ENCODE assay signal across 14 cellular contexts in the genomic region with DNA sequence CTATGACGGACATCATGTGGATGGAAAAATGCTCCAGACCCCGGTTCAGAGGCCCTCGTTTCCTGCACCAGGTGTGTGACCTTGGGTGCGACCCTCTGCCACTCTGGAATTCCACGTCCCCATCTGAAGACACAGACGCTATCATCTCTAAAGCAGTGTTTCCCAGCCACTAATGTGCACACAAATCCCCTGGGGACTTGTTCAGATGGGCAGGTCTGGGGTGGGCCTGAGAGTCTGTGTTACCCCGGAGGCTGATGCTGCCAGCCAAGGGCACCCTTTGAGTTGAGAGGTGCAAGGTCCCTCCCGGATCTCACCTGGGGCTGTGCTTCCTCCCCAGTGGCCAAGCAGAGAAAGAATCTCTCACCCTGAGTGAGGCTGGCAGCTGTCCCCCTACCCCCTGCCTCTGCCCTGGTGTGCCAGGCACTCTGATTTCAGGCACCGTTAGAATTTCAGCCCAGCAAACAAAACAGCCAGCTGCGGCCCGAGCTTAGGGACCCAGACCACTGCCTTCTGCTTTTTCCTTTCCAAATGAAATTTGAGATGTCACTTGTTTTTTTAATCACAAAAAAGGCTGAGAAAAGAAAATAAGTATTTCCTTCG.
DNase-seq lines count a peak whose midpoint lies in the region; ATAC-seq and TF ChIP-seq lines count a peak whose summit lies in the region.
"Had no signal": no experiment of that assay in that cellular context is flagged by ENCODE, and none has a peak within 500 bp of the region (broad histone marks: within the 10 kb centered on the region; RNA-seq: fewer than 3 reads in every experiment).

No MANE protein-coding gene starts in this region.

- peaks cover 44 to 56% of the 10 kb centered on the region in 2 donors for H3K4me1 Mint-ChIP-seq in immature natural killer cell
- peaks cover 11% of the 10 kb centered on the region for H3K4me1 Mint-ChIP-seq in activated CD4-positive, alpha-beta memory T cell treated with anti-CD3 and anti-CD28 coated beads, Interleukin-2, amount 10 ng/mL, durations not matched to agents 7 days and 5 days

- no peaks in the 10 kb centered on the region for H3K36me3 ChIP-seq in OCI-LY1 (ENCODE audit: insufficient read depth, low read length)
- no peaks in the 10 kb centered on the region for H3K36me3 ChIP-seq in ascending aorta
- H3K36me3 ChIP-seq: BE2C, spleen had no signal

- no peaks in the 10 kb centered on the region for H3K9me2 ChIP-seq in OCI-LY1 (ENCODE audit: low read depth, low read length)

- no peak overlapping the region for H2AFZ ChIP-seq in OCI-LY1 (ENCODE audit: low read length)

- TF ChIP-seq CTCF in OCI-LY1 (IDR thresholded peaks at IDR 0.05; ENCODE audit: low read length) (no peak), ascending aorta (IDR thresholded peaks at IDR 0.05) (no peak)

- ATAC-seq in Right ventricle myocardium inferior = peak; percentile 10
- no peak for ATAC-seq in left cardiac atrium
- ATAC-seq in GM21526 (IDR thresholded peaks at IDR 0.05; ENCODE audit: low FRiP score, unreplicated experiment) = no peak

- no peaks in the 10 kb centered on the region for H3K79me2 ChIP-seq in OCI-LY1 (ENCODE audit: insufficient read depth, low read length)

- no peak overlapping the region for H3K4me3 ChIP-seq in OCI-LY1 (ENCODE audit: low read depth, low read length, poor library complexity, severe bottlenecking)
- H3K4me3 ChIP-seq in ascending aorta = peak overlapping the region in 1 of 2 donors; percentile 16

- H3K9me3 ChIP-seq in OCI-LY1 (ENCODE audit: low read length) (no peaks in the 10 kb centered on the region), ascending aorta (no peaks in the 10 kb centered on the region)
- H3K9me3 ChIP-seq: BE2C, spleen had no signal

- peak overlapping the region; percentile 75 to 88 (median 81) for H3K4me3 Mint-ChIP-seq in immature natural killer cell
- H3K4me3 Mint-ChIP-seq in activated CD4-positive, alpha-beta memory T cell treated with anti-CD3 and anti-CD28 coated beads, Interleukin-2, amount 10 ng/mL, durations not matched to agents 7 days and 5 days = no peak overlapping the region

- H4K20me1 ChIP-seq in OCI-LY1 (ENCODE audit: insufficient read depth, low read length) = no peaks in the 10 kb centered on the region

- no peak overlapping the region for H3K9ac ChIP-seq in OCI-LY1 (ENCODE audit: low read length)

- DNase-seq in Right ventricle myocardium inferior (ENCODE audit: missing footprints) = no peak
- no peak for DNase-seq in left cardiac atrium
- peak in 1 of 3 donors; percentile 22 for DNase-seq in immature natural killer cell
- DNase-seq in activated CD4-positive, alpha-beta T cell treated with anti-CD3 and anti-CD28 coated beads for 48 hours = no peak
- DNase-seq in activated CD4-positive, alpha-beta memory T cell treated with anti-CD3 and anti-CD28 coated beads, Interleukin-2, amount 10 ng/mL, durations not matched to agents 7 days and 5 days = no peak
- no peak for DNase-seq in ascending aorta (ENCODE audit: low spot score in 2 of 2)
- DNase-seq: activated CD4-positive, alpha-beta T cell treated with anti-CD3 and anti-CD28 coated beads, Interleukin-2, amount 50 U/mL, for 1 hour; BE2C; HCEC 1CT; NCI-H1105; NCI-H510A; spleen had no signal

- no peaks in the 10 kb centered on the region for H3F3A ChIP-seq in OCI-LY1 (ENCODE audit: insufficient read depth, low read length)

- H3K27ac Mint-ChIP-seq in immature natural killer cell = peak overlapping the region; percentile 29 to 73 (median 71)
- no peak overlapping the region for H3K27ac Mint-ChIP-seq in activated CD4-positive, alpha-beta memory T cell treated with anti-CD3 and anti-CD28 coated beads, Interleukin-2, amount 10 ng/mL, durations not matched to agents 7 days and 5 days

- H3K9me3 Mint-ChIP-seq in immature natural killer cell = no peaks in the 10 kb centered on the region
- no peaks in the 10 kb centered on the region for H3K9me3 Mint-ChIP-seq in activated CD4-positive, alpha-beta memory T cell treated with anti-CD3 and anti-CD28 coated beads, Interleukin-2, amount 10 ng/mL, durations not matched to agents 7 days and 5 days

- intact Hi-C loops in Right ventricle myocardium inferior (cut with DNase I) (no loop called here), left cardiac atrium (cut with DNase I) (no loop called here), ascending aorta (cut with DNase I) (no loop called here)

- H3K4me1 ChIP-seq in OCI-LY1 (ENCODE audit: insufficient read depth, low read length, severe bottlenecking) (peaks cover 16% of the 10 kb centered on the region), ascending aorta (peaks cover 0 to 3% of the 10 kb centered on the region in 2 donors)
- H3K4me1 ChIP-seq: BE2C had no signal

- no peak overlapping the region; the same call in 1 of the 2 replicates for H3K4me2 ChIP-seq in OCI-LY1 (ENCODE audit: low read length)

- H3K27me3 ChIP-seq in OCI-LY1 (ENCODE audit: insufficient read depth, low read length) (no peaks in the 10 kb centered on the region), ascending aorta (no peaks in the 10 kb centered on the region)
- H3K27me3 ChIP-seq: BE2C had no signal

- H3K36me3 Mint-ChIP-seq in immature natural killer cell = no peaks in the 10 kb centered on the region
- H3K36me3 Mint-ChIP-seq in activated CD4-positive, alpha-beta memory T cell treated with anti-CD3 and anti-CD28 coated beads, Interleukin-2, amount 10 ng/mL, durations not matched to agents 7 days and 5 days (ENCODE audit: low read depth) = no peaks in the 10 kb centered on the region

- CTCF ChIA-PET in activated CD4-positive, alpha-beta memory T cell treated with anti-CD3 and anti-CD28 coated beads, Interleukin-2, amount 10 ng/mL, durations not matched to agents 7 days and 5 days (lab: Charles Lee) = interaction anchor here (1.5 to 1.7 kb wide), 2 partner anchors 15 to 23 kb away, joined by 5 to 7 read pairs; no protein-coding TSS in a partner anchor

- POLR2A ChIA-PET in activated CD4-positive, alpha-beta memory T cell treated with anti-CD3 and anti-CD28 coated beads, Interleukin-2, amount 10 ng/mL, durations not matched to agents 7 days and 5 days (lab: Charles Lee) = no interaction called here

- H3K27ac ChIP-seq in OCI-LY1 (ENCODE audit: low read depth, low read length, poor library complexity, severe bottlenecking) = peak overlapping the region; percentile 32
- no peak overlapping the region for H3K27ac ChIP-seq in ascending aorta
- H3K27ac ChIP-seq: spleen had no signal

- peaks cover 10 to 25% (median 15%) of the 10 kb centered on the region in 3 donors for H3K27me3 Mint-ChIP-seq in immature natural killer cell (ENCODE audit: low read depth in 3 of 3)
- H3K27me3 Mint-ChIP-seq in activated CD4-positive, alpha-beta memory T cell treated with anti-CD3 and anti-CD28 coated beads, Interleukin-2, amount 10 ng/mL, durations not matched to agents 7 days and 5 days = peaks cover 29% of the 10 kb centered on the region
